1 cellular context compared by ENCODE assay signal in the genomic region with DNA sequence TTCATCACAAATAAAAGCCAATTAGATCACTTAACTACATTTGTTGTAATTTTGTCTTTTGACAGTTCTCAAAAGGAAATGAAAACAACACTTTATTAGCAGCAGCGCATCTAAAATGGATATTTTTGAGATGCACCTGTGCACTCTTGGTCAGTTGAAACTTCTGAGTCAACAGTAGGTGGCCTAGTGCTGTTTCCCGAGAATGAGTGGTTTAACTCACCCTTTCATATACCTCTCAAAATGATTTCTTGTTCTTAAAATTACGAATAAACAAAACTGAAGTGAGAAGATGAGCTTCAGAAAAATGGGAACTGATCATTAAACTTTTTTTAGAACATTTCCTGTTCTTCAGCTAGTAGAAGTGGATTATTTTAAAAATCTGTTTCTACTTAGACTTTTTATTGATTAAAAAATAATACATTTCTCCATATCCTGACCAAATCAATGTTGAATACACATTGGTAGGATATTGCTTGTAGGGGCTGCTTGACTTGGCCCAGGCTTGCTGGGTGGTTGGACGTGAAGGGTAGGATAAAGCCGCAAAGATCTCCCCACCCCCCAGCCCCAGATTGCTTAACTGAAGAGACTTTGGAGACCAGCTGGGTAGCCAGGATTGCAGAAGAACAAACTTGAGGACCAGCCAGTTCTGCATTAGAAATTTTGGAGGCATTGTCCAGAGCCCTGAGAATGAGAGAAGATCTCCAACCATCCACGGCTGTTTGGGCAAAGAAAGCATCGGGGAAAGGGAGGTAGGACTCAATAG.
TF ChIP-seq lines count a peak whose summit lies in the region.

No MANE protein-coding gene starts in this region.

TF ChIP-seq in GM23338, 12 proteins besides CTCF, POLR2A, EP300 and RAD21 (continued from another document):
- TF ChIP-seq, protein P1, sequence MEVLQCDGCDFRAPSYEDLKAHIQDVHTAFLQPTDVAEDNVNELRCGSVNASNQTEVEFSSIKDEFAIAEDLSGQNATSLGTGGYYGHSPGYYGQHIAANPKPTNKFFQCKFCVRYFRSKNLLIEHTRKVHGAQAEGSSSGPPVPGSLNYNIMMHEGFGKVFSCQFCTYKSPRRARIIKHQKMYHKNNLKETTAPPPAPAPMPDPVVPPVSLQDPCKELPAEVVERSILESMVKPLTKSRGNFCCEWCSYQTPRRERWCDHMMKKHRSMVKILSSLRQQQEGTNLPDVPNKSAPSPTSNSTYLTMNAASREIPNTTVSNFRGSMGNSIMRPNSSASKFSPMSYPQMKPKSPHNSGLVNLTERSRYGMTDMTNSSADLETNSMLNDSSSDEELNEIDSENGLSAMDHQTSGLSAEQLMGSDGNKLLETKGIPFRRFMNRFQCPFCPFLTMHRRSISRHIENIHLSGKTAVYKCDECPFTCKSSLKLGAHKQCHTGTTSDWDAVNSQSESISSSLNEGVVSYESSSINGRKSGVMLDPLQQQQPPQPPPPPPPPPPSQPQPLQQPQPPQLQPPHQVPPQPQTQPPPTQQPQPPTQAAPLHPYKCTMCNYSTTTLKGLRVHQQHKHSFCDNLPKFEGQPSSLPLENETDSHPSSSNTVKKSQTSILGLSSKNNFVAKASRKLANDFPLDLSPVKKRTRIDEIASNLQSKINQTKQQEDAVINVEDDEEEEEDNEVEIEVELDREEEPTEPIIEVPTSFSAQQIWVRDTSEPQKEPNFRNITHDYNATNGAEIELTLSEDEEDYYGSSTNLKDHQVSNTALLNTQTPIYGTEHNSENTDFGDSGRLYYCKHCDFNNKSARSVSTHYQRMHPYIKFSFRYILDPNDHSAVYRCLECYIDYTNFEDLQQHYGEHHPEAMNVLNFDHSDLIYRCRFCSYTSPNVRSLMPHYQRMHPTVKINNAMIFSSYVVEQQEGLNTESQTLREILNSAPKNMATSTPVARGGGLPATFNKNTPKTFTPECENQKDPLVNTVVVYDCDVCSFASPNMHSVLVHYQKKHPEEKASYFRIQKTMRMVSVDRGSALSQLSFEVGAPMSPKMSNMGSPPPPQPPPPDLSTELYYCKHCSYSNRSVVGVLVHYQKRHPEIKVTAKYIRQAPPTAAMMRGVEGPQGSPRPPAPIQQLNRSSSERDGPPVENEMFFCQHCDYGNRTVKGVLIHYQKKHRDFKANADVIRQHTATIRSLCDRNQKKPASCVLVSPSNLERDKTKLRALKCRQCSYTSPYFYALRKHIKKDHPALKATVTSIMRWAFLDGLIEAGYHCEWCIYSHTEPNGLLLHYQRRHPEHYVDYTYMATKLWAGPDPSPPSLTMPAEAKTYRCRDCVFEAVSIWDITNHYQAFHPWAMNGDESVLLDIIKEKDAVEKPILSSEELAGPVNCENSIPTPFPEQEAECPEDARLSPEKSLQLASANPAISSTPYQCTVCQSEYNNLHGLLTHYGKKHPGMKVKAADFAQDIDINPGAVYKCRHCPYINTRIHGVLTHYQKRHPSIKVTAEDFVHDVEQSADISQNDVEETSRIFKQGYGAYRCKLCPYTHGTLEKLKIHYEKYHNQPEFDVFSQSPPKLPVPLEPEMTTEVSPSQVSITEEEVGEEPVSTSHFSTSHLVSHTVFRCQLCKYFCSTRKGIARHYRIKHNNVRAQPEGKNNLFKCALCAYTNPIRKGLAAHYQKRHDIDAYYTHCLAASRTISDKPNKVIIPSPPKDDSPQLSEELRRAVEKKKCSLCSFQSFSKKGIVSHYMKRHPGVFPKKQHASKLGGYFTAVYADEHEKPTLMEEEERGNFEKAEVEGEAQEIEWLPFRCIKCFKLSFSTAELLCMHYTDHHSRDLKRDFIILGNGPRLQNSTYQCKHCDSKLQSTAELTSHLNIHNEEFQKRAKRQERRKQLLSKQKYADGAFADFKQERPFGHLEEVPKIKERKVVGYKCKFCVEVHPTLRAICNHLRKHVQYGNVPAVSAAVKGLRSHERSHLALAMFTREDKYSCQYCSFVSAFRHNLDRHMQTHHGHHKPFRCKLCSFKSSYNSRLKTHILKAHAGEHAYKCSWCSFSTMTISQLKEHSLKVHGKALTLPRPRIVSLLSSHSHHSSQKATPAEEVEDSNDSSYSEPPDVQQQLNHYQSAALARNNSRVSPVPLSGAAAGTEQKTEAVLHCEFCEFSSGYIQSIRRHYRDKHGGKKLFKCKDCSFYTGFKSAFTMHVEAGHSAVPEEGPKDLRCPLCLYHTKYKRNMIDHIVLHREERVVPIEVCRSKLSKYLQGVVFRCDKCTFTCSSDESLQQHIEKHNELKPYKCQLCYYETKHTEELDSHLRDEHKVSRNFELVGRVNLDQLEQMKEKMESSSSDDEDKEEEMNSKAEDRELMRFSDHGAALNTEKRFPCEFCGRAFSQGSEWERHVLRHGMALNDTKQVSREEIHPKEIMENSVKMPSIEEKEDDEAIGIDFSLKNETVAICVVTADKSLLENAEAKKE (CRISPR knock-in tag; IDR thresholded peaks at IDR 0.05): no peak
- TF ChIP-seq, protein P2, sequence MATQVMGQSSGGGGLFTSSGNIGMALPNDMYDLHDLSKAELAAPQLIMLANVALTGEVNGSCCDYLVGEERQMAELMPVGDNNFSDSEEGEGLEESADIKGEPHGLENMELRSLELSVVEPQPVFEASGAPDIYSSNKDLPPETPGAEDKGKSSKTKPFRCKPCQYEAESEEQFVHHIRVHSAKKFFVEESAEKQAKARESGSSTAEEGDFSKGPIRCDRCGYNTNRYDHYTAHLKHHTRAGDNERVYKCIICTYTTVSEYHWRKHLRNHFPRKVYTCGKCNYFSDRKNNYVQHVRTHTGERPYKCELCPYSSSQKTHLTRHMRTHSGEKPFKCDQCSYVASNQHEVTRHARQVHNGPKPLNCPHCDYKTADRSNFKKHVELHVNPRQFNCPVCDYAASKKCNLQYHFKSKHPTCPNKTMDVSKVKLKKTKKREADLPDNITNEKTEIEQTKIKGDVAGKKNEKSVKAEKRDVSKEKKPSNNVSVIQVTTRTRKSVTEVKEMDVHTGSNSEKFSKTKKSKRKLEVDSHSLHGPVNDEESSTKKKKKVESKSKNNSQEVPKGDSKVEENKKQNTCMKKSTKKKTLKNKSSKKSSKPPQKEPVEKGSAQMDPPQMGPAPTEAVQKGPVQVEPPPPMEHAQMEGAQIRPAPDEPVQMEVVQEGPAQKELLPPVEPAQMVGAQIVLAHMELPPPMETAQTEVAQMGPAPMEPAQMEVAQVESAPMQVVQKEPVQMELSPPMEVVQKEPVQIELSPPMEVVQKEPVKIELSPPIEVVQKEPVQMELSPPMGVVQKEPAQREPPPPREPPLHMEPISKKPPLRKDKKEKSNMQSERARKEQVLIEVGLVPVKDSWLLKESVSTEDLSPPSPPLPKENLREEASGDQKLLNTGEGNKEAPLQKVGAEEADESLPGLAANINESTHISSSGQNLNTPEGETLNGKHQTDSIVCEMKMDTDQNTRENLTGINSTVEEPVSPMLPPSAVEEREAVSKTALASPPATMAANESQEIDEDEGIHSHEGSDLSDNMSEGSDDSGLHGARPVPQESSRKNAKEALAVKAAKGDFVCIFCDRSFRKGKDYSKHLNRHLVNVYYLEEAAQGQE (IDR thresholded peaks at IDR 0.05; ENCODE audit: unreplicated experiment): no peak
- TF ChIP-seq ZNF331 (CRISPR knock-in tag; IDR thresholded peaks at IDR 0.05; ENCODE audit: low read depth): no peak
- no peak for TF ChIP-seq ZNF114 (CRISPR knock-in tag; IDR thresholded peaks at IDR 0.05)
- no peak for TF ChIP-seq JUNB (IDR thresholded peaks at IDR 0.05; ENCODE audit: unreplicated experiment)
- TF ChIP-seq, protein P3, sequence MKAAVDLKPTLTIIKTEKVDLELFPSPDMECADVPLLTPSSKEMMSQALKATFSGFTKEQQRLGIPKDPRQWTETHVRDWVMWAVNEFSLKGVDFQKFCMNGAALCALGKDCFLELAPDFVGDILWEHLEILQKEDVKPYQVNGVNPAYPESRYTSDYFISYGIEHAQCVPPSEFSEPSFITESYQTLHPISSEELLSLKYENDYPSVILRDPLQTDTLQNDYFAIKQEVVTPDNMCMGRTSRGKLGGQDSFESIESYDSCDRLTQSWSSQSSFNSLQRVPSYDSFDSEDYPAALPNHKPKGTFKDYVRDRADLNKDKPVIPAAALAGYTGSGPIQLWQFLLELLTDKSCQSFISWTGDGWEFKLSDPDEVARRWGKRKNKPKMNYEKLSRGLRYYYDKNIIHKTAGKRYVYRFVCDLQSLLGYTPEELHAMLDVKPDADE (IDR thresholded peaks at IDR 0.05): no peak
- no peak for TF ChIP-seq CREB1 (CRISPR knock-in tag; IDR thresholded peaks at IDR 0.05; ENCODE audit: low read depth)
- no peak for TF ChIP-seq NANOG (IDR thresholded peaks at IDR 0.05; ENCODE audit: borderline replicate concordance)
- no peak for TF ChIP-seq EZH2 (IDR thresholded peaks at IDR 0.05; ENCODE audit: low read depth, unreplicated experiment)
- no peak for TF ChIP-seq EZH2phosphoT487 (IDR thresholded peaks at IDR 0.05; ENCODE audit: unreplicated experiment)
- no peak for TF ChIP-seq POLR2AphosphoS5 (IDR thresholded peaks at IDR 0.05; ENCODE audit: low read depth)
